In genomic region chr17:62380253-62380652, GRCh38 we compare ENCODE assay signal across 10 cellular contexts. TPM values are rescaled to one million over a fixed set of nuclear protein-coding genes. Genes with fewer than 3 reads are reported as not detected.
"Had no signal": no experiment of that assay in that cellular context is flagged by ENCODE, and none has a peak within 500 bp of the region (broad histone marks: within the 10 kb centered on the region; RNA-seq: fewer than 3 reads in every experiment).

Gene EFCAB3, plus strand, starts transcription at chr17:62380553. Its CDS starts 2,427 bp downstream, at chr17:62382980.

- H3K9me3 Mint-ChIP-seq: IgD-negative memory B cell had no signal

- DNase-seq: IMR-90, KBM-7, KG1 had no signal

- H3K27ac ChIP-seq: HL-60, KMS-11 had no signal

- H3K4me1 Mint-ChIP-seq: IgD-negative memory B cell had no signal

- ATAC-seq: HepG2, K562 had no signal

- H3K4me2 ChIP-seq: KMS-11 had no signal

- H3K27ac Mint-ChIP-seq: IgD-negative memory B cell had no signal

- H3K4me3 Mint-ChIP-seq: IgD-negative memory B cell had no signal

- H3K4me3 ChIP-seq: K562 had no signal

- H3K9ac ChIP-seq: KMS-11 had no signal

RNA-seq across cellular contexts. Expression of gene EFCAB3, which starts in this region (rescaled TPM):
- total RNA-seq: HepG2, HT-29, HT1080, IMR-90, K562 had no signal
- polyA plus RNA-seq: HepG2, IgD-negative memory B cell, IMR-90, K562 had no signal
